17 cellular contexts compared by ENCODE assay signal in genomic region chr14:24082411-24083080, GRCh38. TPM values are rescaled to one million over a fixed set of nuclear protein-coding genes. Genes with fewer than 3 reads are reported as not detected.
DNase-seq lines count a peak whose midpoint lies in the region; ATAC-seq and TF ChIP-seq lines count a peak whose summit lies in the region.
"Had no signal": no experiment of that assay in that cellular context is flagged by ENCODE, and none has a peak within 500 bp of the region (broad histone marks: within the 10 kb centered on the region; RNA-seq: fewer than 3 reads in every experiment).

No MANE protein-coding gene starts in this region.

- no peaks in the 10 kb centered on the region for H3K9me3 Mint-ChIP-seq in CD4-positive, alpha-beta T cell
- no peaks in the 10 kb centered on the region for H3K9me3 Mint-ChIP-seq in Calu3 (ENCODE audit: low read depth, unreplicated experiment)
- no peaks in the 10 kb centered on the region for H3K9me3 Mint-ChIP-seq in activated naive CD8-positive, alpha-beta T cell treated with anti-CD3 and anti-CD28 coated beads, Interleukin-2, amount 10 ng/mL, durations not matched to agents 7 days and 5 days
- no peaks in the 10 kb centered on the region for H3K9me3 Mint-ChIP-seq in naive thymus-derived CD8-positive, alpha-beta T cell

- H3K4me3 ChIP-seq in transverse colon = no peak overlapping the region
- H3K4me3 ChIP-seq in spleen = no peak overlapping the region

- TF ChIP-seq EP300 in transverse colon (IDR thresholded peaks at IDR 0.05; ENCODE audit: low read depth) = no peak

- CTCF ChIA-PET in CD4-positive, alpha-beta T cell (lab: Charles Lee) = interaction anchor here (0.9 to 3.4 kb wide), 5 partner anchors 8 to 78 kb away, joined by 3 to 21 read pairs (median 7); partner anchors contain the start of genes IRF9 and PCK2
- CTCF ChIA-PET in Calu3 (lab: Charles Lee) = interaction anchor here (0.6 to 2.8 kb wide), 2 partner anchors 8 to 43 kb away, joined by 5 to 10 read pairs; no protein-coding TSS in a partner anchor

- WGBS in transverse colon (ENCODE audit: low coverage in 1 of 2), 2 donors = 92% methylated on average over 5 of the region's 5 CpGs; no CpG with 5 or more reads in 1 of the 2 donors
- 84 to 100% (median 91%) methylated on average over 5 of the region's 5 CpGs for WGBS in spleen, 5 donors

- no peak for DNase-seq in CD4-positive, alpha-beta T cell
- no peak for DNase-seq in Calu3
- DNase-seq in activated naive CD8-positive, alpha-beta T cell treated with anti-CD3 and anti-CD28 coated beads, Interleukin-2, amount 10 ng/mL, durations not matched to agents 7 days and 5 days = no peak
- DNase-seq in naive thymus-derived CD8-positive, alpha-beta T cell = no peak
- no peak for DNase-seq in transverse colon
- no peak for DNase-seq in NCI-H2171 treated with DMSO at 0.1 percent for 48 hours (lab: John Stamatoyannopoulos, UW)
- DNase-seq in spleen = no peak
- DNase-seq: cerebellar nuclear complex, EL, HCEC 1CT, NCI-H1092 treated with DMSO at 0.1 percent for 48 hours, NCI-H345, SHP77 treated with DMSO at 0.1 percent for 48 hours had no signal

- H3K36me3 Mint-ChIP-seq in CD4-positive, alpha-beta T cell (ENCODE audit: low read depth) = no peaks in the 10 kb centered on the region
- peaks cover 9% of the 10 kb centered on the region for H3K36me3 Mint-ChIP-seq in Calu3 (ENCODE audit: insufficient read depth, unreplicated experiment)
- H3K36me3 Mint-ChIP-seq in activated naive CD8-positive, alpha-beta T cell treated with anti-CD3 and anti-CD28 coated beads, Interleukin-2, amount 10 ng/mL, durations not matched to agents 7 days and 5 days = no peaks in the 10 kb centered on the region
- H3K36me3 Mint-ChIP-seq in naive thymus-derived CD8-positive, alpha-beta T cell = no peaks in the 10 kb centered on the region

- peak overlapping the region; percentile 89 for H3K27ac Mint-ChIP-seq in CD4-positive, alpha-beta T cell
- peak overlapping the region; percentile 49 for H3K27ac Mint-ChIP-seq in Calu3 (ENCODE audit: unreplicated experiment)
- H3K27ac Mint-ChIP-seq in activated naive CD8-positive, alpha-beta T cell treated with anti-CD3 and anti-CD28 coated beads, Interleukin-2, amount 10 ng/mL, durations not matched to agents 7 days and 5 days = peak overlapping the region; percentile 87
- peak overlapping the region in 9 of 10 donors; percentile 76 to 94 (median 91) for H3K27ac Mint-ChIP-seq in naive thymus-derived CD8-positive, alpha-beta T cell

- intact Hi-C loops in CD4-positive, alpha-beta T cell (cut with DNase I, micrococcal nuclease) = no loop called here
- intact Hi-C loops in Calu3 (cut with micrococcal nuclease; ENCODE audit: unreplicated experiment) = no loop called here
- intact Hi-C loops in transverse colon (cut with DNase I; ENCODE audit: low total_unique reads) = no loop called here
- intact Hi-C loops in spleen (cut with DNase I; ENCODE audit: low total_unique reads) = no loop called here

- no peak overlapping the region for H3K27ac ChIP-seq in CD4-positive, alpha-beta T cell (ENCODE audit: low read depth, low read length)
- H3K27ac ChIP-seq in transverse colon (no peak overlapping the region), spleen (no peak overlapping the region)
- H3K27ac ChIP-seq: psoas muscle had no signal

- no TSS peak for BruUV-seq in Calu3 (replicated peaks; lab: Mats Ljungman, UMichigan)

- H3K36me3 ChIP-seq in transverse colon = no peaks in the 10 kb centered on the region
- H3K36me3 ChIP-seq in spleen = no peaks in the 10 kb centered on the region

- no peak for TF ChIP-seq CTCF in CD4-positive, alpha-beta T cell (IDR thresholded peaks at IDR 0.05)
- TF ChIP-seq CTCF in Calu3 (IDR thresholded peaks at IDR 0.05; ENCODE audit: unreplicated experiment) = no peak
- TF ChIP-seq CTCF in transverse colon (IDR thresholded peaks at IDR 0.05) = no peak
- TF ChIP-seq CTCF in spleen (IDR thresholded peaks at IDR 0.05 in 8 of 11, conservative IDR thresholded peaks at IDR 0.05 in 3 of 11) = no peak

- in situ Hi-C loops in transverse colon (cut with MboI; ENCODE audit: low pct_ligation_motif_present in 1 of 4, low pct_unique_long_range_greater_than_20kb in 1 of 4, low sequenced_read_pairs in 3 of 4) = no loop called here

- H3K4me1 Mint-ChIP-seq in CD4-positive, alpha-beta T cell (ENCODE audit: low read depth) = peaks cover 24% of the 10 kb centered on the region
- peaks cover 8% of the 10 kb centered on the region for H3K4me1 Mint-ChIP-seq in Calu3 (ENCODE audit: low read depth, unreplicated experiment)
- H3K4me1 Mint-ChIP-seq in activated naive CD8-positive, alpha-beta T cell treated with anti-CD3 and anti-CD28 coated beads, Interleukin-2, amount 10 ng/mL, durations not matched to agents 7 days and 5 days = peaks cover 21% of the 10 kb centered on the region
- H3K4me1 Mint-ChIP-seq in naive thymus-derived CD8-positive, alpha-beta T cell = peaks cover 13 to 28% (median 21%) of the 10 kb centered on the region in 4 donors

- TF ChIP-seq POLR2A in transverse colon (IDR thresholded peaks at IDR 0.05) = no peak
- no peak for TF ChIP-seq POLR2A in spleen (IDR thresholded peaks at IDR 0.05)

- H3K27me3 Mint-ChIP-seq in CD4-positive, alpha-beta T cell = no peaks in the 10 kb centered on the region
- H3K27me3 Mint-ChIP-seq in Calu3 (ENCODE audit: unreplicated experiment) = peaks cover 25% of the 10 kb centered on the region
- H3K27me3 Mint-ChIP-seq in activated naive CD8-positive, alpha-beta T cell treated with anti-CD3 and anti-CD28 coated beads, Interleukin-2, amount 10 ng/mL, durations not matched to agents 7 days and 5 days = no peaks in the 10 kb centered on the region
- H3K27me3 Mint-ChIP-seq in naive thymus-derived CD8-positive, alpha-beta T cell = no peaks in the 10 kb centered on the region

- H3K27me3 ChIP-seq in CD4-positive, alpha-beta T cell (ENCODE audit: control insufficient read depth, insufficient read depth, low read length) = no peaks in the 10 kb centered on the region
- H3K27me3 ChIP-seq in transverse colon (no peaks in the 10 kb centered on the region), spleen (replicated peaks in 1 of 7) (peaks cover 0 to 16% (median 0%) of the 10 kb centered on the region in 7 donors)

- POLR2A ChIA-PET in CD4-positive, alpha-beta T cell (lab: Charles Lee) = interaction anchor here (0.9 to 5.1 kb wide), 13 partner anchors 12 to 349 kb away, joined by 3 to 89 read pairs (median 10); partner anchors contain the start of genes DCAF11, IRF9, NRL and PCK2
- POLR2A ChIA-PET in activated naive CD8-positive, alpha-beta T cell treated with anti-CD3 and anti-CD28 coated beads, Interleukin-2, amount 10 ng/mL, durations not matched to agents 7 days and 5 days (lab: Charles Lee) = interaction anchor here (0.5 to 4.9 kb wide), 9 partner anchors 8 to 79 kb away, joined by 3 to 71 read pairs (median 12); partner anchors contain the start of genes CARMIL3, DCAF11, IRF9 and NRL
- POLR2A ChIA-PET in naive thymus-derived CD8-positive, alpha-beta T cell (lab: Charles Lee) = interaction anchor here (0.9 to 4.0 kb wide), 15 partner anchors 8 to 987 kb away, joined by 3 to 50 read pairs (median 10); partner anchors contain the start of genes ACIN1, C14orf119, CARMIL3 and CHMP4A

- H3K4me1 ChIP-seq in transverse colon (peaks cover 0 to 17% (median 10%) of the 10 kb centered on the region in 4 donors), spleen (peaks cover 10 to 31% (median 18%) of the 10 kb centered on the region in 6 donors)

- ATAC-seq in CD4-positive, alpha-beta T cell (ENCODE audit: poor library complexity) = no peak
- ATAC-seq in activated naive CD8-positive, alpha-beta T cell treated with anti-CD3 and anti-CD28 coated beads, Interleukin-2, amount 10 ng/mL, durations not matched to agents 7 days and 5 days (ENCODE audit: low read depth) = no peak
- ATAC-seq in naive thymus-derived CD8-positive, alpha-beta T cell = no peak
- ATAC-seq in GM18861 (IDR thresholded peaks at IDR 0.05; ENCODE audit: unreplicated experiment) = no peak

- no peaks in the 10 kb centered on the region for H3K9me3 ChIP-seq in CD4-positive, alpha-beta T cell (ENCODE audit: control insufficient read depth, low read length)
- H3K9me3 ChIP-seq in transverse colon (no peaks in the 10 kb centered on the region), spleen (no peaks in the 10 kb centered on the region)
- H3K9me3 ChIP-seq: psoas muscle had no signal

- H3K4me3 Mint-ChIP-seq in CD4-positive, alpha-beta T cell = peak overlapping the region; percentile 93
- H3K4me3 Mint-ChIP-seq in Calu3 (ENCODE audit: low read depth, unreplicated experiment) = peak overlapping the region; percentile 72
- H3K4me3 Mint-ChIP-seq in activated naive CD8-positive, alpha-beta T cell treated with anti-CD3 and anti-CD28 coated beads, Interleukin-2, amount 10 ng/mL, durations not matched to agents 7 days and 5 days = peak overlapping the region; percentile 77
- H3K4me3 Mint-ChIP-seq in naive thymus-derived CD8-positive, alpha-beta T cell = peak overlapping the region; percentile 78 to 91 (median 85)

RNA-seq across cellular contexts. Expression of gene CPNE6, which starts 11.2 kb away (rescaled TPM):
- not detected for total RNA-seq in CD4-positive, alpha-beta T cell
- total RNA-seq in Calu3 (2022) (not detected in 2 replicates), transverse colon (1 to 10 TPM in 1 of 4 donors, not detected in 3; 3.4 TPM), spleen (under 1 TPM in 1 of 7 donors, not detected in 6; 0.13 TPM)
- total RNA-seq in activated naive CD8-positive, alpha-beta T cell treated with anti-CD3 and anti-CD28 coated beads, Interleukin-2, amount 10 ng/mL, durations not matched to agents 7 days and 5 days = under 1 TPM in 1 of 2 experiments, not detected in 1; 0.14 TPM
- total RNA-seq in naive thymus-derived CD8-positive, alpha-beta T cell = not detected
- polyA plus RNA-seq in naive thymus-derived CD8-positive, alpha-beta T cell = not detected
- polyA plus RNA-seq in spleen = under 1 TPM in 1 of 3 donors, not detected in 2; 0.03 TPM
- total RNA-seq: activated CD8-positive, alpha-beta memory T cell treated with anti-CD3 and anti-CD28 coated beads for 36 hours; mesenteric fat pad; psoas muscle had no signal

RNA-seq across cellular contexts. Expression of gene PCK2, which starts 11.6 kb away (rescaled TPM):
- total RNA-seq in CD4-positive, alpha-beta T cell = 1 to 10 TPM; 5.2 to 7.4 TPM
- total RNA-seq in Calu3 (2022) (38.0 and 43.6 TPM in 2 replicates), transverse colon (100 to 1,000 TPM in 3 of 4 donors, 10 to 100 TPM in 1; 74.4 to 238 (median 130) TPM), spleen (10 to 100 TPM; 31.4 to 52.3 (median 34.9) TPM)
- 10 to 100 TPM; 47.4 to 50.6 TPM for total RNA-seq in activated naive CD8-positive, alpha-beta T cell treated with anti-CD3 and anti-CD28 coated beads, Interleukin-2, amount 10 ng/mL, durations not matched to agents 7 days and 5 days
- total RNA-seq in naive thymus-derived CD8-positive, alpha-beta T cell = 10 to 100 TPM; 16.5 to 17.4 TPM
- 10 to 100 TPM in 2 of 3 donors, 1 to 10 TPM in 1; 8.6 to 11.6 (median 11.3) TPM for polyA plus RNA-seq in naive thymus-derived CD8-positive, alpha-beta T cell
- polyA plus RNA-seq in spleen = 10 to 100 TPM; 25.3 to 35.7 (median 27.9) TPM

RNA-seq across cellular contexts. Expression of gene CARMIL3, which starts 30.7 kb away (rescaled TPM):
- under 1 TPM; 0.05 to 0.11 TPM for total RNA-seq in CD4-positive, alpha-beta T cell
- total RNA-seq in Calu3 (2022) (0.33 and 0.42 TPM in 2 replicates), transverse colon (1 to 10 TPM in 3 of 4 donors, under 1 TPM in 1; 0.20 to 4.1 (median 3.0) TPM), spleen (1 to 10 TPM in 6 of 7 donors, under 1 TPM in 1; 0.44 to 3.2 (median 1.5) TPM)
- total RNA-seq in activated naive CD8-positive, alpha-beta T cell treated with anti-CD3 and anti-CD28 coated beads, Interleukin-2, amount 10 ng/mL, durations not matched to agents 7 days and 5 days = under 1 TPM; 0.80 to 0.91 TPM
- under 1 TPM in 1 of 2 experiments, not detected in 1; 0.16 TPM for total RNA-seq in naive thymus-derived CD8-positive, alpha-beta T cell
- under 1 TPM in 1 of 3 donors, not detected in 2; 0.03 TPM for polyA plus RNA-seq in naive thymus-derived CD8-positive, alpha-beta T cell
- polyA plus RNA-seq in spleen = 1 to 10 TPM in 2 of 3 donors, under 1 TPM in 1; 0.39 to 1.8 (median 1.0) TPM

RNA-seq across cellular contexts. Expression of gene DCAF11, which starts 32.0 kb away (rescaled TPM):
- 10 to 100 TPM; 74.8 to 75.3 TPM for total RNA-seq in CD4-positive, alpha-beta T cell
- total RNA-seq in Calu3 (2022) (58.2 and 63.4 TPM in 2 replicates), transverse colon (100 to 1,000 TPM in 3 of 4 donors, 10 to 100 TPM in 1; 86.4 to 267 (median 198) TPM), spleen (100 to 1,000 TPM in 2 of 7 donors, 10 to 100 TPM in 5; 73.8 to 110 (median 80.9) TPM)
- 100 to 1,000 TPM; 100 to 105 TPM for total RNA-seq in activated naive CD8-positive, alpha-beta T cell treated with anti-CD3 and anti-CD28 coated beads, Interleukin-2, amount 10 ng/mL, durations not matched to agents 7 days and 5 days
- total RNA-seq in naive thymus-derived CD8-positive, alpha-beta T cell = 10 to 100 TPM; 74.1 to 77.1 TPM
- polyA plus RNA-seq in naive thymus-derived CD8-positive, alpha-beta T cell = 10 to 100 TPM; 68.0 to 83.8 (median 71.9) TPM
- 10 to 100 TPM; 28.7 to 42.5 (median 32.4) TPM for polyA plus RNA-seq in spleen

RNA-seq across cellular contexts. Expression of gene NRL, which starts 32.2 kb away (rescaled TPM):
- total RNA-seq in CD4-positive, alpha-beta T cell = 1 to 10 TPM; 1.6 to 1.9 TPM
- 1.8 and 2.3 TPM in 2 replicates for total RNA-seq in Calu3 (2022)
- total RNA-seq in activated naive CD8-positive, alpha-beta T cell treated with anti-CD3 and anti-CD28 coated beads, Interleukin-2, amount 10 ng/mL, durations not matched to agents 7 days and 5 days = 1 to 10 TPM; 3.3 to 3.4 TPM
- 1 to 10 TPM; 2.7 to 3.4 TPM for total RNA-seq in naive thymus-derived CD8-positive, alpha-beta T cell
- 1 to 10 TPM; 3.0 to 3.5 (median 3.1) TPM for polyA plus RNA-seq in naive thymus-derived CD8-positive, alpha-beta T cell
- total RNA-seq in transverse colon = 1 to 10 TPM in 3 of 4 donors, not detected in 1; 1.1 to 2.9 (median 1.6) TPM
- 1 to 10 TPM; 2.0 to 7.8 (median 4.2) TPM for total RNA-seq in spleen
- polyA plus RNA-seq in spleen = 1 to 10 TPM; 2.7 to 4.7 (median 3.7) TPM
